ENCODE assay signal across 11 cellular contexts in genomic region chr19:40578442-40578908, GRCh38. TPM values are rescaled to one million over a fixed set of nuclear protein-coding genes. Genes with fewer than 3 reads are reported as not detected.
DNase-seq lines count a peak whose midpoint lies in the region; ATAC-seq and TF ChIP-seq lines count a peak whose summit lies in the region.
"Had no signal": no experiment of that assay in that cellular context is flagged by ENCODE, and none has a peak within 500 bp of the region (broad histone marks: within the 10 kb centered on the region; RNA-seq: fewer than 3 reads in every experiment).

No MANE protein-coding gene starts in this region.

- peaks cover 18% of the 10 kb centered on the region for H3K4me1 Mint-ChIP-seq in stimulated activated naive CD8-positive, alpha-beta T cell treated with anti-CD3 and anti-CD28 coated beads, Interleukin-15, Interleukin-2, amounts not matched to agents 100 ng/mL and 50 ng/mL, for 24 hours (ENCODE audit: low read depth)

- H4K20me1 ChIP-seq in PC-3 (ENCODE audit: low read length): no peaks in the 10 kb centered on the region

- H3K27me3 Mint-ChIP-seq in stimulated activated naive CD8-positive, alpha-beta T cell treated with anti-CD3 and anti-CD28 coated beads, Interleukin-15, Interleukin-2, amounts not matched to agents 100 ng/mL and 50 ng/mL, for 24 hours: no peaks in the 10 kb centered on the region

- TF ChIP-seq CTCF in PC-3 (conservative IDR thresholded peaks at IDR 0.05; ENCODE audit: low read depth, low read length): no peak

- H3K9me3 ChIP-seq in PC-3 (ENCODE audit: low read length): no peaks in the 10 kb centered on the region
- H3K9me3 ChIP-seq: uterus had no signal

- H3K27ac Mint-ChIP-seq in stimulated activated naive CD8-positive, alpha-beta T cell treated with anti-CD3 and anti-CD28 coated beads, Interleukin-15, Interleukin-2, amounts not matched to agents 100 ng/mL and 50 ng/mL, for 24 hours: no peak overlapping the region

- no peaks in the 10 kb centered on the region; the same call in 1 of the 2 replicates for H3K4me1 ChIP-seq in PC-3 (ENCODE audit: insufficient read depth, low read length)
- H3K4me1 ChIP-seq: uterus had no signal

- H3K9me3 Mint-ChIP-seq in stimulated activated naive CD8-positive, alpha-beta T cell treated with anti-CD3 and anti-CD28 coated beads, Interleukin-15, Interleukin-2, amounts not matched to agents 100 ng/mL and 50 ng/mL, for 24 hours: no peaks in the 10 kb centered on the region

- H2AFZ ChIP-seq in PC-3 (ENCODE audit: low read length): no peak overlapping the region

- no peak overlapping the region for H3K4me3 ChIP-seq in PC-3 (ENCODE audit: low read length)
- H3K4me3 ChIP-seq: cardiac muscle cell, uterus had no signal

- intact Hi-C loops in PC-3 (cut with micrococcal nuclease): no loop called here

- no peaks in the 10 kb centered on the region for H3K9me2 ChIP-seq in PC-3 (replicated peaks; ENCODE audit: low read length)

- no peak overlapping the region for H3K27ac ChIP-seq in PC-3 (ENCODE audit: low read length)
- H3K27ac ChIP-seq: cardiac muscle cell, uterus had no signal

- H3K9ac ChIP-seq in PC-3 (ENCODE audit: low read length): no peak overlapping the region

- ATAC-seq in stimulated activated naive CD8-positive, alpha-beta T cell treated with anti-CD3 and anti-CD28 coated beads, Interleukin-15, Interleukin-2, amounts not matched to agents 100 U/mL and 50 U/mL, for 24 hours: no peak
- ATAC-seq in PC-3 (no peak), HG03342 (IDR thresholded peaks at IDR 0.05; ENCODE audit: unreplicated experiment) (no peak), GM19397 (IDR thresholded peaks at IDR 0.05; ENCODE audit: unreplicated experiment) (no peak), GM19324 (IDR thresholded peaks at IDR 0.05; ENCODE audit: low FRiP score, unreplicated experiment) (no peak)

- no TSS peak for BruUV-seq in PC-3 (replicated peaks; lab: Mats Ljungman, UMichigan)

- peaks cover 31% of the 10 kb centered on the region for H3K36me3 Mint-ChIP-seq in stimulated activated naive CD8-positive, alpha-beta T cell treated with anti-CD3 and anti-CD28 coated beads, Interleukin-15, Interleukin-2, amounts not matched to agents 100 ng/mL and 50 ng/mL, for 24 hours (ENCODE audit: low read depth)

- H3K79me2 ChIP-seq in PC-3 (ENCODE audit: low read length): no peaks in the 10 kb centered on the region

- H3K4me3 Mint-ChIP-seq in stimulated activated naive CD8-positive, alpha-beta T cell treated with anti-CD3 and anti-CD28 coated beads, Interleukin-15, Interleukin-2, amounts not matched to agents 100 ng/mL and 50 ng/mL, for 24 hours: peak overlapping the region; percentile 81

- H3F3A ChIP-seq in PC-3 (ENCODE audit: low read length, unreplicated experiment): no peaks in the 10 kb centered on the region

- no peaks in the 10 kb centered on the region for H3K36me3 ChIP-seq in PC-3 (ENCODE audit: low read depth, low read length)
- H3K36me3 ChIP-seq: cardiac muscle cell, uterus had no signal

- H3K27me3 ChIP-seq in PC-3 (ENCODE audit: low read length): no peaks in the 10 kb centered on the region
- H3K27me3 ChIP-seq: cardiac muscle cell, uterus had no signal

- CTCF ChIA-PET in PC-3 (lab: Charles Lee): no interaction called here

- no peak for DNase-seq in stimulated activated naive CD8-positive, alpha-beta T cell treated with anti-CD3 and anti-CD28 coated beads, Interleukin-15, Interleukin-2, amounts not matched to agents 100 U/mL and 50 U/mL, for 24 hours
- peak; percentile 23 for DNase-seq in PC-3
- DNase-seq in epidermal melanocyte (ENCODE audit: insufficient read length, low spot score): peak; percentile 18
- DNase-seq in NK-92 (lab: John Stamatoyannopoulos, UW; ENCODE audit: unreplicated experiment): no peak
- DNase-seq: NCI-H1694, uterus had no signal

- H3K4me2 ChIP-seq in PC-3 (ENCODE audit: low read length): no peak overlapping the region

- POLR2A ChIA-PET in PC-3 (lab: Charles Lee; ENCODE audit: unreplicated experiment): no interaction called here

RNA-seq across cellular contexts. Expression of gene SHKBP1, which starts 1.8 kb away (rescaled TPM):
- 43.0 and 63.2 TPM in 2 replicates for total RNA-seq in PC-3 (2014; rRNA removed)

RNA-seq across cellular contexts. Expression of gene LTBP4, which starts 22.7 kb away (rescaled TPM):
- 8.9 and 16.7 TPM in 2 replicates for total RNA-seq in PC-3 (2014; rRNA removed)

Comparison
In these comparisons a context has a peak if more than half of its experiments do, and no peak if none do; other contexts are left out.
1. DNase-seq: peak in PC-3 (single experiment) and epidermal melanocyte (single experiment); none in stimulated activated naive CD8-positive, alpha-beta T cell treated with anti-CD3 and anti-CD28 coated beads, Interleukin-15, Interleukin-2, amounts not matched to agents 100 U/mL and 50 U/mL, for 24 hours (single experiment) and NK-92 (single experiment).